ENCODE assay signal across 21 cellular contexts in genomic region chr13:112716461-112716820, GRCh38.
"Had no signal": no experiment of that assay in that cellular context is flagged by ENCODE, and none has a peak within 500 bp of the region (broad histone marks: within the 10 kb centered on the region; RNA-seq: fewer than 3 reads in every experiment).

No MANE protein-coding gene starts in this region.

- DNase-seq: activated CD4-positive, alpha-beta T cell treated with anti-CD3 and anti-CD28 coated beads for 48 hours; activated CD8-positive, alpha-beta memory T cell treated with anti-CD3 and anti-CD28 coated beads, Interleukin-2, amount 50 U/mL, for 4 hours; activated CD8-positive, alpha-beta T cell treated with anti-CD3 and anti-CD28 coated beads, Interleukin-2, amount 10 ng/mL, durations not matched to agents 7 days and 5 days; activated naive CD4-positive, alpha-beta T cell; activated naive CD8-positive, alpha-beta T cell treated with anti-CD3 and anti-CD28 coated beads, Interleukin-2, amount 10 ng/mL, durations not matched to agents 7 days and 5 days; activated T-cell treated with anti-CD3 and anti-CD28 coated beads, Interleukin-2, amount 50 U/mL, for 48 hours; brain microvascular endothelial cell; cerebellar nuclear complex; effector memory CD8-positive, alpha-beta T cell; foreskin melanocyte; immature natural killer cell; mammary epithelial cell; naive B cell; small intestine; stimulated activated CD4-positive, alpha-beta T cell treated with anti-CD3 and anti-CD28 coated beads, Interleukin-4, amount 100 ng/mL, for 4 hours; stimulated activated CD8-positive, alpha-beta memory T cell treated with anti-CD3 and anti-CD28 coated beads, Interleukin-4, amount 100 ng/mL, for 48 hours; stimulated activated naive CD8-positive, alpha-beta T cell treated with anti-CD3 and anti-CD28 coated beads, Interleukin-15, Interleukin-2, amounts not matched to agents 100 U/mL and 50 U/mL, for 24 hours had no signal

- H3K9me3 Mint-ChIP-seq: activated naive CD8-positive, alpha-beta T cell treated with anti-CD3 and anti-CD28 coated beads, Interleukin-2, amount 10 ng/mL, durations not matched to agents 7 days and 5 days; effector memory CD8-positive, alpha-beta T cell; immature natural killer cell; naive B cell; T-helper 1 cell treated with Interleukin-12 subunit alpha and Interleukin-12 subunit beta and Interleukin-4 antibody, amounts not matched to agents 30 μg/mL and 1 μg/mL, for 36 hours had no signal

- ATAC-seq: activated CD8-positive, alpha-beta T cell treated with anti-CD3 and anti-CD28 coated beads, Interleukin-2, amount 10 ng/mL, durations not matched to agents 7 days and 5 days; effector memory CD8-positive, alpha-beta T cell; stimulated activated naive CD8-positive, alpha-beta T cell treated with anti-CD3 and anti-CD28 coated beads, Interleukin-15, Interleukin-2, amounts not matched to agents 100 U/mL and 50 U/mL, for 24 hours had no signal

- H3K27ac Mint-ChIP-seq: activated CD8-positive, alpha-beta T cell treated with anti-CD3 and anti-CD28 coated beads, Interleukin-2, amount 10 ng/mL, durations not matched to agents 7 days and 5 days; activated naive CD8-positive, alpha-beta T cell treated with anti-CD3 and anti-CD28 coated beads, Interleukin-2, amount 10 ng/mL, durations not matched to agents 7 days and 5 days; immature natural killer cell; T-helper 1 cell treated with Interleukin-12 subunit alpha and Interleukin-12 subunit beta and Interleukin-4 antibody, amounts not matched to agents 30 μg/mL and 1 μg/mL, for 36 hours had no signal

- H3K36me3 Mint-ChIP-seq: activated naive CD8-positive, alpha-beta T cell treated with anti-CD3 and anti-CD28 coated beads, Interleukin-2, amount 10 ng/mL, durations not matched to agents 7 days and 5 days had no signal

- H3K27ac ChIP-seq: brain microvascular endothelial cell, epithelial cell of prostate, neutrophil, parathyroid adenoma had no signal

- H3K27me3 ChIP-seq: brain microvascular endothelial cell, neutrophil had no signal

- H3K9ac ChIP-seq: parathyroid adenoma had no signal

- H3K4me3 Mint-ChIP-seq: activated CD8-positive, alpha-beta T cell treated with anti-CD3 and anti-CD28 coated beads, Interleukin-2, amount 10 ng/mL, durations not matched to agents 7 days and 5 days; activated naive CD8-positive, alpha-beta T cell treated with anti-CD3 and anti-CD28 coated beads, Interleukin-2, amount 10 ng/mL, durations not matched to agents 7 days and 5 days; effector memory CD8-positive, alpha-beta T cell; immature natural killer cell; naive B cell; T-helper 1 cell treated with Interleukin-12 subunit alpha and Interleukin-12 subunit beta and Interleukin-4 antibody, amounts not matched to agents 30 μg/mL and 1 μg/mL, for 36 hours had no signal

- H3K27me3 Mint-ChIP-seq: activated naive CD8-positive, alpha-beta T cell treated with anti-CD3 and anti-CD28 coated beads, Interleukin-2, amount 10 ng/mL, durations not matched to agents 7 days and 5 days; effector memory CD8-positive, alpha-beta T cell; naive B cell had no signal

- H3K36me3 ChIP-seq: brain microvascular endothelial cell had no signal

- H3K9me3 ChIP-seq: neutrophil had no signal
